In the genomic region with DNA sequence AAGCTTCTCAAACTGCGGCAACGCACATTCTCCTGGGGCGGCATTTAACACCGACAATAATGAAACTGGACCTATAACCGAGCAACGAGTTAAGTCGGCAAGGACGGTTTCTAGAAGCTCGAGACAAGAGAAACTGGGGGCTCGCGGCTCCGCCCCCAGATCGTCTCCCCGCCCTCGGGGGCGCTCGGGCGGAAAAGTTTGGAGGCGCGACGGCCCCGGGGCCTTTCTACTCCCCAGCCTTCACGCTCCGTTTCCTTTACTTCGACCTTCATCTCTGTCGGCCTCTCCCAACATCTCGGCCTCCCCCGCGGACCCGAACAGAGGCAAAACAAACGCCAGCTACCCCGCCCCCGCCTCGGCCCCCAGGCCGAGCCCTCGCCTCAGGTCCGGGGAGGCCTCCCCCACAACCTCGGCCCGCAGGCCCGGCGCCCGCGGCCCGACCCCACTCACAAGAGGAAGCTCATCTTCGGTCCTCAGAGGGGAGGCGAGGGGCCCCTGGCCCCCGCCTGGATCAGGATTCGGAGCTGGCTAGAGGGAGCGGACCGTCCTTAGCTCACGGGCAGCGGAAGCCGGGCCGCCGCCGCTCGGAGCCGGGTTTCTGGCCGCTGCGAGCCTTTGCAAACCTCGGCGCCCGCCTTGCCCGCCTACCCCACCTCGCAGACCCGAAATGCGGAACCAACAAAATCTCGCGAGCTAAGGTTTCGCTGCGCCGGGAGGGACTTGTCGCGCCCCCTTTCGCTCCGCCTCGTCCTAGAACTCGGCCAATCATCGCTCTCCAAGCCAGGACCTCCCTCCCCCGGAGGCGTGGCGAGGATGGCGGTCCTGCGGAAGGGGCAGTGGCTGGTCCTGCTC, we compare ENCODE assay signal across 8 cellular contexts. TPM values are rescaled to one million over a fixed set of nuclear protein-coding genes. Genes with fewer than 3 reads are reported as not detected.
A peak's percentile ranks its signal among the peaks of the same experiment; 100 is the strongest.
DNase-seq lines count a peak whose midpoint lies in the region; TF ChIP-seq lines count a peak whose summit lies in the region.

A gene (minus strand): TSS at position 669 of the 852 bp plus-strand sequence. CDS start 205 bp downstream, at position 464.

- DNase-seq in CMK (ENCODE audit: low read depth) = peak; percentile 95
- DNase-seq in GM20000 (ENCODE audit: low spot score) = peak; percentile 94
- DNase-seq in HT-29 (ENCODE audit: low spot score) = peak; percentile 99
- peak; percentile 97 to 99 for DNase-seq in NOMO-1 (lab: John Stamatoyannopoulos, UW; ENCODE audit: unreplicated experiment in 2 of 2)
- peak; percentile 95 for DNase-seq in effector CD8-positive, alpha-beta T cell (lab: John Stamatoyannopoulos, UW)
- DNase-seq in lung microvascular endothelial cell (ENCODE audit: low read depth in 2 of 2) = peak; percentile 99
- DNase-seq in stimulated activated CD4-positive, alpha-beta T cell treated with anti-CD3 and anti-CD28 coated beads, TNF-alpha, amount 100 ng/mL, for 48 hours (ENCODE audit: low read depth in 3 of 3) = peak; percentile 93 to 99 (median 97)

- CTCF ChIA-PET in activated CD8-positive, alpha-beta memory T cell treated with anti-CD3 and anti-CD28 coated beads for 36 hours (lab: Charles Lee) = interaction anchor here (0.5 to 2.8 kb wide), 15 partner anchors 9 to 441 kb away, joined by 3 to 23 read pairs (median 4); a partner anchor contains a TSS

- POLR2A ChIA-PET in activated CD8-positive, alpha-beta memory T cell treated with anti-CD3 and anti-CD28 coated beads for 36 hours (lab: Charles Lee) = interaction anchor here (0.6 to 2.2 kb wide), 16 partner anchors 10 to 350 kb away, joined by 3 to 51 read pairs (median 4); a partner anchor contains a TSS

- TF ChIP-seq CTCF in GM20000 (IDR thresholded peaks at IDR 0.05; ENCODE audit: extremely low read depth, missing control alignments) = no peak

RNA-seq across cellular contexts. Expression of the gene that starts here (rescaled TPM):
- 31.4 and 38.9 TPM in 2 replicates for total RNA-seq in HT-29 (2014; rRNA removed; shearing (Covaris generic))
- total RNA-seq in activated CD8-positive, alpha-beta memory T cell treated with anti-CD3 and anti-CD28 coated beads for 36 hours = 100 to 1,000 TPM; 157 to 164 TPM
- total RNA-seq in lung microvascular endothelial cell = 73.0 and 84.3 TPM in 2 replicates

Comparison
In these comparisons a context has a peak if more than half of its experiments do, and no peak if none do; other contexts are left out.
1. Peak in every context shown above with its lines: DNase-seq.